ENCODE assay signal across 13 cellular contexts in the genomic region with DNA sequence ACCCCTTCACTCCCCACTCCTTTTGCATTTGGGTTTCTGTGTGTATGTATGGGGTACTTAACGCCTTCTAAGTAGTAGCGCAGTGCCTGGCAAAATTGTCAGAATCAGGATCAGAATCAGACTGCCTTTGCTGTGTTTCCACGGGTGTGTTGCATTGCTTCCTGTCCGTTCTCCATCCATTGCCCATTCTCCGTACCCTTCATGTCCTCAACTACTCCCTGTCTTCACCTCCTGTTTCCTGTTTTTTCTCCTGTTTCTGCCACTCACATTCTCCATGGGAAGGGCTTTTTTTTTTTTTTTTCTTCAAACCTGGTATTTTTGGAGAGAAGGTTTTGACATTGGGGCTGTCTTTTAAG.
A peak's percentile ranks its signal among the peaks of the same experiment; 100 is the strongest.
DNase-seq lines count a peak whose midpoint lies in the region; ATAC-seq and TF ChIP-seq lines count a peak whose summit lies in the region.
"Had no signal": no experiment of that assay in that cellular context is flagged by ENCODE, and none has a peak within 500 bp of the region (broad histone marks: within the 10 kb centered on the region; RNA-seq: fewer than 3 reads in every experiment).

No MANE protein-coding gene starts in this region.

- ATAC-seq in lower lobe of right lung (no peak), GM21515 (IDR thresholded peaks at IDR 0.05; ENCODE audit: unreplicated experiment) (no peak)

- WGBS in spleen, 5 donors = 46 to 74% (median 63%) methylated on average over 5 of the region's 5 CpGs

- no peaks in the 10 kb centered on the region for H3K36me3 ChIP-seq in HUES48 (ENCODE audit: control insufficient read depth, insufficient read depth, low read length)
- H3K36me3 ChIP-seq in ascending aorta = no peaks in the 10 kb centered on the region
- no peaks in the 10 kb centered on the region for H3K36me3 ChIP-seq in lower lobe of right lung
- H3K36me3 ChIP-seq in spleen = no peaks in the 10 kb centered on the region

- H3K27ac ChIP-seq in HUES48 (ENCODE audit: low read depth, low read length) (peak overlapping the region; percentile 43), ascending aorta (peak overlapping the region; percentile 92 to 97), lower lobe of right lung (peak overlapping the region; percentile 75), spleen (peak overlapping the region in 6 of 8 donors; percentile 51 to 77 (median 73))

- H3K27me3 ChIP-seq in HUES48 (ENCODE audit: control insufficient read depth, insufficient read depth, low read length) (no peaks in the 10 kb centered on the region), ascending aorta (no peaks in the 10 kb centered on the region), lower lobe of right lung (ENCODE audit: low read depth) (no peaks in the 10 kb centered on the region), spleen (replicated peaks in 1 of 7) (no peaks in the 10 kb centered on the region)

- TF ChIP-seq CTCF in ascending aorta (IDR thresholded peaks at IDR 0.05) (no peak), lower lobe of right lung (IDR thresholded peaks at IDR 0.05) (no peak), spleen (IDR thresholded peaks at IDR 0.05 in 8 of 11, conservative IDR thresholded peaks at IDR 0.05 in 3 of 11) (no peak), GM20000 (IDR thresholded peaks at IDR 0.05; ENCODE audit: extremely low read depth, missing control alignments) (no peak)

- intact Hi-C loops in ascending aorta (cut with DNase I) (loop anchor here (2.0 to 5.0 kb wide), 4 partner anchors 49 to 170 kb away; no protein-coding TSS in a partner anchor), lower lobe of right lung (cut with DNase I) (no loop called here), spleen (cut with DNase I; ENCODE audit: low total_unique reads) (no loop called here)

- no peak overlapping the region for H3K4me3 ChIP-seq in HUES48 (ENCODE audit: low read depth, low read length)
- peak overlapping the region in 1 of 2 donors; percentile 41 for H3K4me3 ChIP-seq in ascending aorta
- no peak overlapping the region for H3K4me3 ChIP-seq in lower lobe of right lung
- no peak overlapping the region for H3K4me3 ChIP-seq in spleen

- no peak overlapping the region for H3K9ac ChIP-seq in HUES48 (ENCODE audit: low read depth, low read length)

- no peak for DNase-seq in ascending aorta (ENCODE audit: low spot score in 2 of 2)
- DNase-seq in lower lobe of right lung = no peak
- no peak for DNase-seq in spleen
- no peak for DNase-seq in GM20000 (ENCODE audit: low spot score)
- DNase-seq in activated naive CD4-positive, alpha-beta T cell (lab: John Stamatoyannopoulos, UW) = no peak
- DNase-seq in activated gamma-delta T cell treated with Interleukin-2 at 50 U/mL for 16 hours = no peak
- DNase-seq: activated CD4-positive, alpha-beta T cell treated with anti-CD3 and anti-CD28 coated beads for 4 hours; activated naive CD4-positive, alpha-beta T cell treated with anti-CD3 and anti-CD28 coated beads, Interleukin-2, amount 50 U/mL, for 16 hours; Caco-2; NCI-H2171; RPMI8226 had no signal

- peaks cover 73% of the 10 kb centered on the region for H3K4me1 ChIP-seq in HUES48 (ENCODE audit: control insufficient read depth, insufficient read depth, low read length)
- peaks cover 38 to 51% of the 10 kb centered on the region in 2 donors for H3K4me1 ChIP-seq in ascending aorta
- H3K4me1 ChIP-seq in lower lobe of right lung = peaks cover 65% of the 10 kb centered on the region
- H3K4me1 ChIP-seq in spleen = peaks cover 24 to 95% (median 52%) of the 10 kb centered on the region in 6 donors

- TF ChIP-seq POLR2A in spleen (IDR thresholded peaks at IDR 0.05) = no peak

- no peaks in the 10 kb centered on the region for H3K9me3 ChIP-seq in HUES48 (ENCODE audit: control insufficient read depth, insufficient read depth, low read length)
- no peaks in the 10 kb centered on the region for H3K9me3 ChIP-seq in ascending aorta
- no peaks in the 10 kb centered on the region for H3K9me3 ChIP-seq in lower lobe of right lung
- no peaks in the 10 kb centered on the region for H3K9me3 ChIP-seq in spleen
- H3K9me3 ChIP-seq: Caco-2 had no signal

Comparison
In these comparisons a context has a peak if more than half of its experiments do, and no peak if none do; other contexts are left out.
1. H3K27ac ChIP-seq: peak in every context shown above with its lines; median percentile 94 in ascending aorta; 75 in lower lobe of right lung; 73 in spleen; 43 in HUES48.